Comparison of ENCODE assay signal across 1 cellular context in the genomic region with DNA sequence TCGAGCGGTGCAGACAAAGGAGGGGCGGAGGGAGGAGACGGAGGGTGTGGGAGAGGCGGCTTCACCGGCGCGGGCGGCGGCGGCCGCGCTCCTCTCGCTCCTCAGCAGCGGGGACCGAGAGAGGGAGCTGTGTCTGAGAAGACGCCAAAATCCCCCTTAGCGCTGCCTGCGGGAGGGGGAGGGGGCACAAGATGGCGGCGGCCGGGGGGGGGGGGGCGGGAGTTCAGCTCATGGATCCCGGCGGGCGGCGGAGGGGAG.
TF ChIP-seq lines count a peak whose summit lies in the region.

No MANE protein-coding gene starts in this region.

TF ChIP-seq in HepG2, 621 proteins besides CTCF, POLR2A, EP300 and RAD21 (continued from another document and continues in another):
- TF ChIP-seq, protein P1, sequence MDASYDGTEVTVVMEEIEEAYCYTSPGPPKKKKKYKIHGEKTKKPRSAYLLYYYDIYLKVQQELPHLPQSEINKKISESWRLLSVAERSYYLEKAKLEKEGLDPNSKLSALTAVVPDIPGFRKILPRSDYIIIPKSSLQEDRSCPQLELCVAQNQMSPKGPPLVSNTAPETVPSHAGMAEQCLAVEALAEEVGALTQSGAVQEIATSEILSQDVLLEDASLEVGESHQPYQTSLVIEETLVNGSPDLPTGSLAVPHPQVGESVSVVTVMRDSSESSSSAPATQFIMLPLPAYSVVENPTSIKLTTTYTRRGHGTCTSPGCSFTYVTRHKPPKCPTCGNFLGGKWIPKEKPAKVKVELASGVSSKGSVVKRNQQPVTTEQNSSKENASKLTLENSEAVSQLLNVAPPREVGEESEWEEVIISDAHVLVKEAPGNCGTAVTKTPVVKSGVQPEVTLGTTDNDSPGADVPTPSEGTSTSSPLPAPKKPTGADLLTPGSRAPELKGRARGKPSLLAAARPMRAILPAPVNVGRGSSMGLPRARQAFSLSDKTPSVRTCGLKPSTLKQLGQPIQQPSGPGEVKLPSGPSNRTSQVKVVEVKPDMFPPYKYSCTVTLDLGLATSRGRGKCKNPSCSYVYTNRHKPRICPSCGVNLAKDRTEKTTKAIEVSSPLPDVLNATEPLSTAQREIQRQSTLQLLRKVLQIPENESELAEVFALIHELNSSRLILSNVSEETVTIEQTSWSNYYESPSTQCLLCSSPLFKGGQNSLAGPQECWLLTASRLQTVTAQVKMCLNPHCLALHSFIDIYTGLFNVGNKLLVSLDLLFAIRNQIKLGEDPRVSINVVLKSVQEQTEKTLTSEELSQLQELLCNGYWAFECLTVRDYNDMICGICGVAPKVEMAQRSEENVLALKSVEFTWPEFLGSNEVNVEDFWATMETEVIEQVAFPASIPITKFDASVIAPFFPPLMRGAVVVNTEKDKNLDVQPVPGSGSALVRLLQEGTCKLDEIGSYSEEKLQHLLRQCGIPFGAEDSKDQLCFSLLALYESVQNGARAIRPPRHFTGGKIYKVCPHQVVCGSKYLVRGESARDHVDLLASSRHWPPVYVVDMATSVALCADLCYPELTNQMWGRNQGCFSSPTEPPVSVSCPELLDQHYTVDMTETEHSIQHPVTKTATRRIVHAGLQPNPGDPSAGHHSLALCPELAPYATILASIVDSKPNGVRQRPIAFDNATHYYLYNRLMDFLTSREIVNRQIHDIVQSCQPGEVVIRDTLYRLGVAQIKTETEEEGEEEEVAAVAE (CRISPR knock-in tag; IDR thresholded peaks at IDR 0.05; ENCODE audit: borderline replicate concordance) = no peak
- TF ChIP-seq, protein P2, sequence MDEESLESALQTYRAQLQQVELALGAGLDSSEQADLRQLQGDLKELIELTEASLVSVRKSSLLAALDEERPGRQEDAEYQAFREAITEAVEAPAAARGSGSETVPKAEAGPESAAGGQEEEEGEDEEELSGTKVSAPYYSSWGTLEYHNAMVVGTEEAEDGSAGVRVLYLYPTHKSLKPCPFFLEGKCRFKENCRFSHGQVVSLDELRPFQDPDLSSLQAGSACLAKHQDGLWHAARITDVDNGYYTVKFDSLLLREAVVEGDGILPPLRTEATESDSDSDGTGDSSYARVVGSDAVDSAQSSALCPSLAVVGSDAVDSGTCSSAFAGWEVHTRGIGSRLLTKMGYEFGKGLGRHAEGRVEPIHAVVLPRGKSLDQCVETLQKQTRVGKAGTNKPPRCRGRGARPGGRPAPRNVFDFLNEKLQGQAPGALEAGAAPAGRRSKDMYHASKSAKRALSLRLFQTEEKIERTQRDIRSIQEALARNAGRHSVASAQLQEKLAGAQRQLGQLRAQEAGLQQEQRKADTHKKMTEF (CRISPR knock-in tag; IDR thresholded peaks at IDR 0.05) = no peak
- TF ChIP-seq ZNF547 (CRISPR knock-in tag; IDR thresholded peaks at IDR 0.05) (no peak), RAD51 (IDR thresholded peaks at IDR 0.05; ENCODE audit: borderline replicate concordance) (no peak), ZFP1 (CRISPR knock-in tag; IDR thresholded peaks at IDR 0.05) (no peak), ZSCAN31 (CRISPR knock-in tag; IDR thresholded peaks at IDR 0.05; ENCODE audit: low read depth) (no peak), ZFP36L2 (CRISPR knock-in tag; IDR thresholded peaks at IDR 0.05) (no peak), HNRNPLL (IDR thresholded peaks at IDR 0.05; ENCODE audit: low read depth, low read length, poor library complexity, severe bottlenecking) (peak; percentile 1), ZBTB20 (CRISPR knock-in tag; IDR thresholded peaks at IDR 0.05; ENCODE audit: borderline replicate concordance, low read depth) (0 out of 2 replicates have a peak, but pooled peaks have one; percentile 10), ZSCAN9 (CRISPR knock-in tag; IDR thresholded peaks at IDR 0.05; ENCODE audit: borderline replicate concordance) (no peak), CHCHD3 (CRISPR knock-in tag; IDR thresholded peaks at IDR 0.05) (no peak), SMAD9 (CRISPR knock-in tag; IDR thresholded peaks at IDR 0.05) (no peak), ZNF260 (CRISPR knock-in tag; IDR thresholded peaks at IDR 0.05; ENCODE audit: borderline replicate concordance, low read depth) (no peak), ZNF160 (CRISPR knock-in tag; IDR thresholded peaks at IDR 0.05) (no peak), RARG (CRISPR knock-in tag; IDR thresholded peaks at IDR 0.05; ENCODE audit: low read depth) (no peak), ZFP41 (CRISPR knock-in tag; IDR thresholded peaks at IDR 0.05; ENCODE audit: borderline replicate concordance) (no peak), ZC3H4 (CRISPR knock-in tag; IDR thresholded peaks at IDR 0.05; ENCODE audit: borderline replicate concordance) (peak; percentile 39; the same call in 1 of the 2 replicates), FOXO1 (CRISPR knock-in tag; IDR thresholded peaks at IDR 0.05) (no peak), EHMT2 (IDR thresholded peaks at IDR 0.05; ENCODE audit: borderline replicate concordance, low read depth, low read length) (no peak), ZFX (CRISPR knock-in tag; IDR thresholded peaks at IDR 0.05; ENCODE audit: low read depth) (0 out of 2 replicates have a peak, but pooled peaks have one; percentile 29), SYNCRIP (IDR thresholded peaks at IDR 0.05; ENCODE audit: insufficient read depth, low read depth, low read length) (no peak), ZFYVE20 (CRISPR knock-in tag; IDR thresholded peaks at IDR 0.05; ENCODE audit: borderline replicate concordance, low read depth) (0 out of 2 replicates have a peak, but pooled peaks have one; percentile 1), RORA (CRISPR knock-in tag; IDR thresholded peaks at IDR 0.05) (no peak), RBFOX2 (IDR thresholded peaks at IDR 0.05; ENCODE audit: low read depth, low read length) (peak; percentile 79), MAFK (conservative IDR thresholded peaks at IDR 0.05 in 1 of 2, IDR thresholded peaks at IDR 0.05 in 1 of 2; ENCODE audit: low read length in 2 of 2) (no peak), ZNF234 (CRISPR knock-in tag; conservative IDR thresholded peaks at IDR 0.05) (0 out of 2 replicates have a peak, but pooled peaks have one; percentile 10), KLF6 (CRISPR knock-in tag; IDR thresholded peaks at IDR 0.05) (no peak; the same call in 1 of the 2 replicates), RBAK (CRISPR knock-in tag; IDR thresholded peaks at IDR 0.05) (no peak), NFKBIZ (CRISPR knock-in tag; IDR thresholded peaks at IDR 0.05) (no peak), ZNF326 (CRISPR knock-in tag; IDR thresholded peaks at IDR 0.05; ENCODE audit: borderline replicate concordance) (no peak), ZNF564 (CRISPR knock-in tag; IDR thresholded peaks at IDR 0.05) (no peak), FOXA3 (CRISPR knock-in tag; IDR thresholded peaks at IDR 0.05) (no peak), MATR3 (CRISPR knock-in tag; IDR thresholded peaks at IDR 0.05) (no peak), PCBP1 (IDR thresholded peaks at IDR 0.05; ENCODE audit: borderline replicate concordance, low read depth, low read length) (peak; percentile 60; the same call in 1 of the 2 replicates)
- TF ChIP-seq, protein P3, sequence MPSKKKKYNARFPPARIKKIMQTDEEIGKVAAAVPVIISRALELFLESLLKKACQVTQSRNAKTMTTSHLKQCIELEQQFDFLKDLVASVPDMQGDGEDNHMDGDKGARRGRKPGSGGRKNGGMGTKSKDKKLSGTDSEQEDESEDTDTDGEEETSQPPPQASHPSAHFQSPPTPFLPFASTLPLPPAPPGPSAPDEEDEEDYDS (CRISPR knock-in tag; IDR thresholded peaks at IDR 0.05) = no peak
- TF ChIP-seq, protein P4, sequence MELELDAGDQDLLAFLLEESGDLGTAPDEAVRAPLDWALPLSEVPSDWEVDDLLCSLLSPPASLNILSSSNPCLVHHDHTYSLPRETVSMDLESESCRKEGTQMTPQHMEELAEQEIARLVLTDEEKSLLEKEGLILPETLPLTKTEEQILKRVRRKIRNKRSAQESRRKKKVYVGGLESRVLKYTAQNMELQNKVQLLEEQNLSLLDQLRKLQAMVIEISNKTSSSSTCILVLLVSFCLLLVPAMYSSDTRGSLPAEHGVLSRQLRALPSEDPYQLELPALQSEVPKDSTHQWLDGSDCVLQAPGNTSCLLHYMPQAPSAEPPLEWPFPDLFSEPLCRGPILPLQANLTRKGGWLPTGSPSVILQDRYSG (CRISPR knock-in tag; IDR thresholded peaks at IDR 0.05) = no peak
- TF ChIP-seq, protein P5, sequence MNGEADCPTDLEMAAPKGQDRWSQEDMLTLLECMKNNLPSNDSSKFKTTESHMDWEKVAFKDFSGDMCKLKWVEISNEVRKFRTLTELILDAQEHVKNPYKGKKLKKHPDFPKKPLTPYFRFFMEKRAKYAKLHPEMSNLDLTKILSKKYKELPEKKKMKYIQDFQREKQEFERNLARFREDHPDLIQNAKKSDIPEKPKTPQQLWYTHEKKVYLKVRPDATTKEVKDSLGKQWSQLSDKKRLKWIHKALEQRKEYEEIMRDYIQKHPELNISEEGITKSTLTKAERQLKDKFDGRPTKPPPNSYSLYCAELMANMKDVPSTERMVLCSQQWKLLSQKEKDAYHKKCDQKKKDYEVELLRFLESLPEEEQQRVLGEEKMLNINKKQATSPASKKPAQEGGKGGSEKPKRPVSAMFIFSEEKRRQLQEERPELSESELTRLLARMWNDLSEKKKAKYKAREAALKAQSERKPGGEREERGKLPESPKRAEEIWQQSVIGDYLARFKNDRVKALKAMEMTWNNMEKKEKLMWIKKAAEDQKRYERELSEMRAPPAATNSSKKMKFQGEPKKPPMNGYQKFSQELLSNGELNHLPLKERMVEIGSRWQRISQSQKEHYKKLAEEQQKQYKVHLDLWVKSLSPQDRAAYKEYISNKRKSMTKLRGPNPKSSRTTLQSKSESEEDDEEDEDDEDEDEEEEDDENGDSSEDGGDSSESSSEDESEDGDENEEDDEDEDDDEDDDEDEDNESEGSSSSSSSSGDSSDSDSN (CRISPR knock-in tag; IDR thresholded peaks at IDR 0.05) = peak; percentile 45; the same call in 1 of the 2 replicates
- TF ChIP-seq, protein P6, sequence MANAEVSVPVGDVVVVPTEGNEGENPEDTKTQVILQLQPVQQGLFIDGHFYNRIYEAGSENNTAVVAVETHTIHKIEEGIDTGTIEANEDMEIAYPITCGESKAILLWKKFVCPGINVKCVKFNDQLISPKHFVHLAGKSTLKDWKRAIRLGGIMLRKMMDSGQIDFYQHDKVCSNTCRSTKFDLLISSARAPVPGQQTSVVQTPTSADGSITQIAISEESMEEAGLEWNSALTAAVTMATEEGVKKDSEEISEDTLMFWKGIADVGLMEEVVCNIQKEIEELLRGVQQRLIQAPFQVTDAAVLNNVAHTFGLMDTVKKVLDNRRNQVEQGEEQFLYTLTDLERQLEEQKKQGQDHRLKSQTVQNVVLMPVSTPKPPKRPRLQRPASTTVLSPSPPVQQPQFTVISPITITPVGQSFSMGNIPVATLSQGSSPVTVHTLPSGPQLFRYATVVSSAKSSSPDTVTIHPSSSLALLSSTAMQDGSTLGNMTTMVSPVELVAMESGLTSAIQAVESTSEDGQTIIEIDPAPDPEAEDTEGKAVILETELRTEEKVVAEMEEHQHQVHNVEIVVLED (CRISPR knock-in tag; IDR thresholded peaks at IDR 0.05; ENCODE audit: borderline replicate concordance) = no peak
- TF ChIP-seq, protein P7, sequence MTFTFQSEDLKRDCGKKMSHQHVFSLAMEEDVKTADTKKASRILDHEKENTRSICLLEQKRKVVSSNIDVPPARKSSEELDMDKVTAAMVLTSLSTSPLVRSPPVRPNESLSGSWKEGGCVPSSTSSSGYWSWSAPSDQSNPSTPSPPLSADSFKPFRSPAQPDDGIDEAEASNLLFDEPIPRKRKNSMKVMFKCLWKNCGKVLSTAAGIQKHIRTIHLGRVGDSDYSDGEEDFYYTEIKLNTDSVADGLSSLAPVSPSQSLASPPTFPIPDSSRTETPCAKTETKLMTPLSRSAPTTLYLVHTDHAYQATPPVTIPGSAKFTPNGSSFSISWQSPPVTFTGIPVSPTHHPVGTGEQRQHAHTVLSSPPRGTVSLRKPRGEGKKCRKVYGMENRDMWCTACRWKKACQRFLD (CRISPR knock-in tag; IDR thresholded peaks at IDR 0.05; ENCODE audit: borderline replicate concordance) = 0 out of 2 replicates have a peak, but pooled peaks have one; percentile 27
- TF ChIP-seq, protein P8, sequence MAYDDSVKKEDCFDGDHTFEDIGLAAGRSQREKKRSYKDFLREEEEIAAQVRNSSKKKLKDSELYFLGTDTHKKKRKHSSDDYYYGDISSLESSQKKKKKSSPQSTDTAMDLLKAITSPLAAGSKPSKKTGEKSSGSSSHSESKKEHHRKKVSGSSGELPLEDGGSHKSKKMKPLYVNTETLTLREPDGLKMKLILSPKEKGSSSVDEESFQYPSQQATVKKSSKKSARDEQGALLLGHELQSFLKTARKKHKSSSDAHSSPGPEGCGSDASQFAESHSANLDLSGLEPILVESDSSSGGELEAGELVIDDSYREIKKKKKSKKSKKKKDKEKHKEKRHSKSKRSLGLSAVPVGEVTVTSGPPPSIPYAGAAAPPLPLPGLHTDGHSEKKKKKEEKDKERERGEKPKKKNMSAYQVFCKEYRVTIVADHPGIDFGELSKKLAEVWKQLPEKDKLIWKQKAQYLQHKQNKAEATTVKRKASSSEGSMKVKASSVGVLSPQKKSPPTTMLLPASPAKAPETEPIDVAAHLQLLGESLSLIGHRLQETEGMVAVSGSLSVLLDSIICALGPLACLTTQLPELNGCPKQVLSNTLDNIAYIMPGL (CRISPR knock-in tag; IDR thresholded peaks at IDR 0.05; ENCODE audit: borderline replicate concordance in 1 of 2, low read depth in 1 of 2) = peak in 1 of 2 experiments; percentile 82; a peak in 1 of 4 replicates
- TF ChIP-seq, protein P9, sequence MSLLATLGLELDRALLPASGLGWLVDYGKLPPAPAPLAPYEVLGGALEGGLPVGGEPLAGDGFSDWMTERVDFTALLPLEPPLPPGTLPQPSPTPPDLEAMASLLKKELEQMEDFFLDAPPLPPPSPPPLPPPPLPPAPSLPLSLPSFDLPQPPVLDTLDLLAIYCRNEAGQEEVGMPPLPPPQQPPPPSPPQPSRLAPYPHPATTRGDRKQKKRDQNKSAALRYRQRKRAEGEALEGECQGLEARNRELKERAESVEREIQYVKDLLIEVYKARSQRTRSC (CRISPR knock-in tag; IDR thresholded peaks at IDR 0.05; ENCODE audit: low read depth) = no peak
- TF ChIP-seq, protein P10, sequence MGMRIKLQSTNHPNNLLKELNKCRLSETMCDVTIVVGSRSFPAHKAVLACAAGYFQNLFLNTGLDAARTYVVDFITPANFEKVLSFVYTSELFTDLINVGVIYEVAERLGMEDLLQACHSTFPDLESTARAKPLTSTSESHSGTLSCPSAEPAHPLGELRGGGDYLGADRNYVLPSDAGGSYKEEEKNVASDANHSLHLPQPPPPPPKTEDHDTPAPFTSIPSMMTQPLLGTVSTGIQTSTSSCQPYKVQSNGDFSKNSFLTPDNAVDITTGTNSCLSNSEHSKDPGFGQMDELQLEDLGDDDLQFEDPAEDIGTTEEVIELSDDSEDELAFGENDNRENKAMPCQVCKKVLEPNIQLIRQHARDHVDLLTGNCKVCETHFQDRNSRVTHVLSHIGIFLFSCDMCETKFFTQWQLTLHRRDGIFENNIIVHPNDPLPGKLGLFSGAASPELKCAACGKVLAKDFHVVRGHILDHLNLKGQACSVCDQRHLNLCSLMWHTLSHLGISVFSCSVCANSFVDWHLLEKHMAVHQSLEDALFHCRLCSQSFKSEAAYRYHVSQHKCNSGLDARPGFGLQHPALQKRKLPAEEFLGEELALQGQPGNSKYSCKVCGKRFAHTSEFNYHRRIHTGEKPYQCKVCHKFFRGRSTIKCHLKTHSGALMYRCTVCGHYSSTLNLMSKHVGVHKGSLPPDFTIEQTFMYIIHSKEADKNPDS (CRISPR knock-in tag; IDR thresholded peaks at IDR 0.05) = no peak
